14 cellular contexts compared by ENCODE assay signal in genomic region chr5:175181331-175181730, GRCh38.
DNase-seq lines count a peak whose midpoint lies in the region; ATAC-seq and TF ChIP-seq lines count a peak whose summit lies in the region.
"Had no signal": no experiment of that assay in that cellular context is flagged by ENCODE, and none has a peak within 500 bp of the region (broad histone marks: within the 10 kb centered on the region; RNA-seq: fewer than 3 reads in every experiment).

No MANE protein-coding gene starts in this region.

- H3K4me1 Mint-ChIP-seq in type B pancreatic cell (ENCODE audit: unreplicated experiment) (peaks cover 7% of the 10 kb centered on the region), WTC11 (0 out of 2 replicates have a peak, but pooled peaks cover 2% of the 10 kb centered on the region)
- H3K4me1 Mint-ChIP-seq in activated naive CD4-positive, alpha-beta T cell treated with anti-CD3 and anti-CD28 coated beads for 36 hours (ENCODE audit: low read depth), result no peaks in the 10 kb centered on the region
- H3K4me1 Mint-ChIP-seq: B cell had no signal

- no peak for ATAC-seq in WTC11
- ATAC-seq: A549; CD8-positive, alpha-beta T cell had no signal

- POLR2A ChIA-PET in WTC11 (lab: Charles Lee), result no interaction called here

- intact Hi-C loops in activated naive CD4-positive, alpha-beta T cell treated with anti-CD3 and anti-CD28 coated beads for 36 hours (cut with micrococcal nuclease), result no loop called here

- H3K27me3 Mint-ChIP-seq in type B pancreatic cell (peaks cover 3% of the 10 kb centered on the region), WTC11 (ENCODE audit: low read depth) (no peaks in the 10 kb centered on the region)
- H3K27me3 Mint-ChIP-seq in activated naive CD4-positive, alpha-beta T cell treated with anti-CD3 and anti-CD28 coated beads for 36 hours (ENCODE audit: low read depth), result no peaks in the 10 kb centered on the region

- DNase-seq in M059J (ENCODE audit: low read depth) (peak; percentile 57), foreskin melanocyte (peak; percentile 69), type B pancreatic cell (ENCODE audit: extremely low spot score, unreplicated experiment) (no peak), WTC11 (ENCODE audit: low spot score) (no peak)
- DNase-seq in activated naive CD4-positive, alpha-beta T cell treated with anti-CD3 and anti-CD28 coated beads for 36 hours, result no peak
- DNase-seq: AML-193; Caco-2; Calu3; CD4-positive, alpha-beta T cell; CD8-positive, alpha-beta T cell; DMS79 treated with DMSO at 0.1 percent for 48 hours; GF-D8 had no signal

- peaks cover 4% of the 10 kb centered on the region for H3K9me3 Mint-ChIP-seq in type B pancreatic cell
- H3K9me3 Mint-ChIP-seq in WTC11, result peaks cover 3% of the 10 kb centered on the region; the same call in 1 of the 2 replicates
- no peaks in the 10 kb centered on the region for H3K9me3 Mint-ChIP-seq in activated naive CD4-positive, alpha-beta T cell treated with anti-CD3 and anti-CD28 coated beads for 36 hours
- H3K9me3 Mint-ChIP-seq: CD4-positive, alpha-beta T cell; CD8-positive, alpha-beta T cell had no signal

- TF ChIP-seq CTCF in type B pancreatic cell (conservative IDR thresholded peaks at IDR 0.05) (no peak), WTC11 (IDR thresholded peaks at IDR 0.05) (no peak)

- H3K4me3 Mint-ChIP-seq in type B pancreatic cell (no peak overlapping the region), WTC11 (no peak overlapping the region)
- no peak overlapping the region for H3K4me3 Mint-ChIP-seq in activated naive CD4-positive, alpha-beta T cell treated with anti-CD3 and anti-CD28 coated beads for 36 hours
- H3K4me3 Mint-ChIP-seq: B cell; CD4-positive, alpha-beta T cell; CD8-positive, alpha-beta T cell had no signal

- H3K36me3 Mint-ChIP-seq in type B pancreatic cell (no peaks in the 10 kb centered on the region), WTC11 (no peaks in the 10 kb centered on the region)
- no peaks in the 10 kb centered on the region for H3K36me3 Mint-ChIP-seq in activated naive CD4-positive, alpha-beta T cell treated with anti-CD3 and anti-CD28 coated beads for 36 hours (ENCODE audit: low read depth)
- H3K36me3 Mint-ChIP-seq: CD8-positive, alpha-beta T cell had no signal

- H3K27ac Mint-ChIP-seq in type B pancreatic cell (peak overlapping the region; percentile 79), WTC11 (no peak overlapping the region)
- no peak overlapping the region for H3K27ac Mint-ChIP-seq in activated naive CD4-positive, alpha-beta T cell treated with anti-CD3 and anti-CD28 coated beads for 36 hours
- H3K27ac Mint-ChIP-seq: B cell; CD4-positive, alpha-beta T cell; CD8-positive, alpha-beta T cell had no signal

- CTCF ChIA-PET in WTC11 (lab: Charles Lee), result interaction anchor here (0.6 kb wide), 1 partner anchor 278 kb away, joined by 3 read pairs; no protein-coding TSS in a partner anchor
- CTCF ChIA-PET in activated naive CD4-positive, alpha-beta T cell treated with anti-CD3 and anti-CD28 coated beads for 36 hours (lab: Charles Lee), result no interaction called here

TF ChIP-seq in WTC11, 78 proteins besides CTCF, POLR2A, EP300 and RAD21:
- TF ChIP-seq, protein P1, sequence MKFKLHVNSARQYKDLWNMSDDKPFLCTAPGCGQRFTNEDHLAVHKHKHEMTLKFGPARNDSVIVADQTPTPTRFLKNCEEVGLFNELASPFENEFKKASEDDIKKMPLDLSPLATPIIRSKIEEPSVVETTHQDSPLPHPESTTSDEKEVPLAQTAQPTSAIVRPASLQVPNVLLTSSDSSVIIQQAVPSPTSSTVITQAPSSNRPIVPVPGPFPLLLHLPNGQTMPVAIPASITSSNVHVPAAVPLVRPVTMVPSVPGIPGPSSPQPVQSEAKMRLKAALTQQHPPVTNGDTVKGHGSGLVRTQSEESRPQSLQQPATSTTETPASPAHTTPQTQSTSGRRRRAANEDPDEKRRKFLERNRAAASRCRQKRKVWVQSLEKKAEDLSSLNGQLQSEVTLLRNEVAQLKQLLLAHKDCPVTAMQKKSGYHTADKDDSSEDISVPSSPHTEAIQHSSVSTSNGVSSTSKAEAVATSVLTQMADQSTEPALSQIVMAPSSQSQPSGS (CRISPR knock-in tag; IDR thresholded peaks at IDR 0.05; ENCODE audit: borderline replicate concordance, low read depth), result no peak
- TF ChIP-seq TP53 (CRISPR knock-in tag; IDR thresholded peaks at IDR 0.05) (no peak), ATF1 (CRISPR knock-in tag; IDR thresholded peaks at IDR 0.05) (no peak), FOXK1 (CRISPR knock-in tag; IDR thresholded peaks at IDR 0.05) (no peak), NR3C1 (CRISPR knock-in tag; conservative IDR thresholded peaks at IDR 0.05; ENCODE audit: low read depth) (no peak), ATF3 (CRISPR knock-in tag; conservative IDR thresholded peaks at IDR 0.05) (no peak), NR1H2 (CRISPR knock-in tag; IDR thresholded peaks at IDR 0.05) (no peak), GTF2I (CRISPR knock-in tag; conservative IDR thresholded peaks at IDR 0.05) (no peak), SMAD4 (CRISPR knock-in tag; IDR thresholded peaks at IDR 0.05) (no peak), ARID4B (CRISPR knock-in tag; IDR thresholded peaks at IDR 0.05; ENCODE audit: borderline replicate concordance) (no peak)

Comparison
In these comparisons a context has a peak if more than half of its experiments do, and no peak if none do; other contexts are left out.
1. DNase-seq: peak in M059J (single experiment) and foreskin melanocyte (single experiment); none in type B pancreatic cell (single experiment), WTC11 (single experiment) and activated naive CD4-positive, alpha-beta T cell treated with anti-CD3 and anti-CD28 coated beads for 36 hours (single experiment).